ENCODE assay signal across 9 cellular contexts in genomic region chr6:116476021-116476678, GRCh38. TPM values are rescaled to one million over a fixed set of nuclear protein-coding genes. Genes with fewer than 3 reads are reported as not detected.
A peak's percentile ranks its signal among the peaks of the same experiment; 100 is the strongest.
DNase-seq lines count a peak whose midpoint lies in the region; ATAC-seq, FAIRE-seq and TF ChIP-seq lines count a peak whose summit lies in the region.
"Had no signal": no experiment of that assay in that cellular context is flagged by ENCODE, and none has a peak within 500 bp of the region (broad histone marks: within the 10 kb centered on the region; RNA-seq: fewer than 3 reads in every experiment).

No MANE protein-coding gene starts in this region.

- peak; percentile 100 for ATAC-seq in GM21526 (IDR thresholded peaks at IDR 0.05; ENCODE audit: low FRiP score, unreplicated experiment)
- peak; percentile 97 for ATAC-seq in GM12878

- H3K4me3 ChIP-seq in HL-60 (replicated peaks; ENCODE audit: insufficient read depth, low read length): no peak overlapping the region
- H3K4me3 ChIP-seq in GM12878: no peak overlapping the region; the same call in 1 of the 2 replicates
- H3K4me3 ChIP-seq in GM23248: no peak overlapping the region

- peak; percentile 89 for FAIRE-seq in GM12878 (lab: Jason Lieb, UNC)

- SMC1A ChIA-PET in GM12878 (lab: Charles Lee; ENCODE audit: uncharacterized antibody, unreplicated experiment): no interaction called here

- H2AFZ ChIP-seq in GM12878 (ENCODE audit: control insufficient read depth, low read depth, low read length): no peak overlapping the region
- no peak overlapping the region for H2AFZ ChIP-seq in GM23248

- TF ChIP-seq CTCF in GM13977 (IDR thresholded peaks at IDR 0.05; ENCODE audit: extremely low read depth, insufficient read depth, missing control alignments) (no peak), HL-60 (IDR thresholded peaks at IDR 0.05; ENCODE audit: insufficient read depth, low read length) (no peak), GM12878 (IDR thresholded peaks at IDR 0.05 in 2 of 3, conservative IDR thresholded peaks at IDR 0.05 in 1 of 3; ENCODE audit: control insufficient read depth in 2 of 3, extremely low read depth in 1 of 3, insufficient read depth in 1 of 3, low read depth in 3 of 3, low read length in 3 of 3) (no peak)

- in situ Hi-C loops in GM13977 (cut with MboI; ENCODE audit: low pct_unique_long_range_greater_than_20kb, low sequenced_read_pairs, unreplicated experiment) (no loop called here), GM12878 (cut with MboI) (no loop called here), GM23248 (cut with MboI) (no loop called here)

- no peak overlapping the region for H3K9ac ChIP-seq in GM12878 (ENCODE audit: control insufficient read depth, insufficient read depth, low read length)
- H3K9ac ChIP-seq in GM23248: no peak overlapping the region

- TF ChIP-seq RAD21 in GM12878 (IDR thresholded peaks at IDR 0.05; ENCODE audit: insufficient read depth, low read depth, low read length): no peak

- peak overlapping the region; percentile 89 for H3K27ac ChIP-seq in HL-60 (replicated peaks)
- H3K27ac ChIP-seq in GM12878 (ENCODE audit: control insufficient read depth, insufficient read depth): no peak overlapping the region
- no peak overlapping the region for H3K27ac ChIP-seq in GM23248
- H3K27ac ChIP-seq: epithelial cell of prostate had no signal

- BruUV-seq in GM12878 (replicated peaks; lab: Mats Ljungman, UMichigan): no TSS peak

- peaks cover 11% of the 10 kb centered on the region; the same call in 1 of the 2 replicates for H3K4me1 ChIP-seq in GM12878 (ENCODE audit: control insufficient read depth, insufficient read depth, low read length)
- H3K4me1 ChIP-seq in GM23248 (ENCODE audit: insufficient read depth): no peaks in the 10 kb centered on the region

- H3K36me3 ChIP-seq in GM12878 (ENCODE audit: control insufficient read depth in 2 of 2, insufficient read depth in 2 of 2, low read length in 1 of 2) (no peaks in the 10 kb centered on the region), GM23248 (ENCODE audit: low read depth) (no peaks in the 10 kb centered on the region)

- POLR2A ChIA-PET in GM12878 (lab: Charles Lee): no interaction called here

- H3K79me2 ChIP-seq in GM12878 (ENCODE audit: control insufficient read depth, insufficient read depth, low read length): no peaks in the 10 kb centered on the region
- no peaks in the 10 kb centered on the region for H3K79me2 ChIP-seq in GM23248 (ENCODE audit: insufficient read depth)

- no peaks in the 10 kb centered on the region for H3K27me3 ChIP-seq in HL-60 (ENCODE audit: insufficient read depth, poor library complexity, severe bottlenecking)
- H3K27me3 ChIP-seq in GM12878 (replicated peaks in 1 of 2; ENCODE audit: control insufficient read depth in 2 of 2, insufficient read depth in 2 of 2, low read length in 1 of 2): no peaks in the 10 kb centered on the region; a peak in 2 of 4 replicates
- H3K27me3 ChIP-seq in GM23248 (replicated peaks; ENCODE audit: insufficient read depth): no peaks in the 10 kb centered on the region

- no peak for TF ChIP-seq POLR2A in GM12878 (IDR thresholded peaks at IDR 0.05; ENCODE audit: low read depth, low read length)

- H3K4me2 ChIP-seq in GM12878 (ENCODE audit: control insufficient read depth, insufficient read depth): peak overlapping the region; percentile 56
- H3K4me2 ChIP-seq in GM23248 (ENCODE audit: unreplicated experiment): no peak overlapping the region

- no peaks in the 10 kb centered on the region for H3K9me3 ChIP-seq in GM12878 (replicated peaks; ENCODE audit: control insufficient read depth, insufficient read depth, low read length)
- H3K9me3 ChIP-seq in GM23248 (ENCODE audit: low read depth): no peaks in the 10 kb centered on the region

- no peaks in the 10 kb centered on the region for H3F3A ChIP-seq in GM23248 (ENCODE audit: insufficient read depth)

- WGBS in GM12878 (ENCODE audit: insufficient coverage, insufficient replicate concordance, low lambda C conversion rate, missing lambda C conversion rate): under 1% methylated on average over 4 of the region's 4 CpGs
- 48% methylated on average over 4 of the region's 4 CpGs for WGBS in GM23248 (ENCODE audit: low coverage in 1 of 2, low lambda C conversion rate in 2 of 2, missing lambda C conversion rate in 2 of 2), 2 experiments

- TF ChIP-seq EP300 in GM12878 (IDR thresholded peaks at IDR 0.05; ENCODE audit: borderline replicate concordance in 1 of 2, control insufficient read depth in 1 of 2, low read depth in 2 of 2, low read length in 2 of 2): 0 out of 4 replicates have a peak, but pooled peaks of 1 of the 2 experiments have one; percentile 17

- intact Hi-C loops in GM12878 (cut with micrococcal nuclease; ENCODE audit: unreplicated experiment): no loop called here

- RAD21 ChIA-PET in GM12878 (lab: Charles Lee; ENCODE audit: unreplicated experiment): no interaction called here

- CTCF ChIA-PET in GM12878 (lab: Yijun Ruan, JAX): no interaction called here

- DNase-seq in GM13977 (ENCODE audit: low spot score): peak; percentile 63
- peak; percentile 75 to 84 for DNase-seq in HL-60 (ENCODE audit: low read depth in 1 of 2, low spot score in 1 of 2)
- DNase-seq in GM12878 (ENCODE audit: low read depth, low spot score): peak; percentile 62
- DNase-seq in GM23248: no peak
- no peak for DNase-seq in DMS79 (lab: John Stamatoyannopoulos, UW)
- no peak for DNase-seq in foreskin melanocyte
- no peak for DNase-seq in activated CD4-positive, alpha-beta T cell treated with anti-CD3 and anti-CD28 coated beads for 48 hours

- no peaks in the 10 kb centered on the region for H4K20me1 ChIP-seq in GM12878 (ENCODE audit: control insufficient read depth, insufficient read depth)
- no peaks in the 10 kb centered on the region for H4K20me1 ChIP-seq in GM23248 (ENCODE audit: insufficient read depth)

- no peaks in the 10 kb centered on the region for H3K9me2 ChIP-seq in GM23248 (ENCODE audit: insufficient read depth)

TF ChIP-seq in GM12878, 131 proteins besides CTCF, POLR2A, EP300 and RAD21 (continues in another document):
- TF ChIP-seq TARDBP (IDR thresholded peaks at IDR 0.05; ENCODE audit: borderline replicate concordance): no peak
- TF ChIP-seq, protein P1, sequence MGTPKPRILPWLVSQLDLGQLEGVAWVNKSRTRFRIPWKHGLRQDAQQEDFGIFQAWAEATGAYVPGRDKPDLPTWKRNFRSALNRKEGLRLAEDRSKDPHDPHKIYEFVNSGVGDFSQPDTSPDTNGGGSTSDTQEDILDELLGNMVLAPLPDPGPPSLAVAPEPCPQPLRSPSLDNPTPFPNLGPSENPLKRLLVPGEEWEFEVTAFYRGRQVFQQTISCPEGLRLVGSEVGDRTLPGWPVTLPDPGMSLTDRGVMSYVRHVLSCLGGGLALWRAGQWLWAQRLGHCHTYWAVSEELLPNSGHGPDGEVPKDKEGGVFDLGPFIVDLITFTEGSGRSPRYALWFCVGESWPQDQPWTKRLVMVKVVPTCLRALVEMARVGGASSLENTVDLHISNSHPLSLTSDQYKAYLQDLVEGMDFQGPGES (IDR thresholded peaks at IDR 0.05): no peak
- TF ChIP-seq, protein P2, sequence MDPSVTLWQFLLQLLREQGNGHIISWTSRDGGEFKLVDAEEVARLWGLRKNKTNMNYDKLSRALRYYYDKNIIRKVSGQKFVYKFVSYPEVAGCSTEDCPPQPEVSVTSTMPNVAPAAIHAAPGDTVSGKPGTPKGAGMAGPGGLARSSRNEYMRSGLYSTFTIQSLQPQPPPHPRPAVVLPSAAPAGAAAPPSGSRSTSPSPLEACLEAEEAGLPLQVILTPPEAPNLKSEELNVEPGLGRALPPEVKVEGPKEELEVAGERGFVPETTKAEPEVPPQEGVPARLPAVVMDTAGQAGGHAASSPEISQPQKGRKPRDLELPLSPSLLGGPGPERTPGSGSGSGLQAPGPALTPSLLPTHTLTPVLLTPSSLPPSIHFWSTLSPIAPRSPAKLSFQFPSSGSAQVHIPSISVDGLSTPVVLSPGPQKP (IDR thresholded peaks at IDR 0.05; ENCODE audit: low read depth, low read length): no peak

RNA-seq across cellular contexts. Expression of gene CALHM6, which starts 15.0 kb away (rescaled TPM):
- total RNA-seq in GM12878 (2013; cell fraction: nucleolus; rRNA removed): not detected in 2 replicates
- total RNA-seq in GM12878 (2014; rRNA removed): 1.2 and 1.5 TPM in 2 replicates
- total RNA-seq in GM12878 (2014; rRNA removed; fragmentation: Illumina TruSeq; extraction: Trizol): 1.7 and 2.6 TPM in 2 replicates
- 0.53 and 1.0 TPM in 2 replicates for total RNA-seq in GM12878 (2021)
- polyA plus RNA-seq in GM12878 (2011; ENCODE audit: low read depth): 4.4 TPM
- 0.15 and 0.48 TPM in 2 replicates for polyA plus RNA-seq in GM12878 (2011; rRNA removed)
- polyA plus RNA-seq in GM12878 (2011; cell fraction: cytosol; rRNA removed): 0.10 and 0.18 TPM in 2 replicates
- not detected in 2 replicates for polyA plus RNA-seq in GM12878 (2011; cell fraction: nucleus; rRNA removed)
- 11.2 and 13.0 TPM in 2 replicates for polyA plus RNA-seq in GM12878 (2012)
- polyA plus RNA-seq in GM12878 (2014; fragmentation: Illumina TruSeq; extraction: Trizol): 0.93 and 1.2 TPM in 2 replicates
- 1 to 10 TPM; 1.1 to 1.4 TPM for polyA plus RNA-seq in GM12878 (2014; fragmentation: Nextera tagmentation; extraction: Ambion mirVana)
- 1.5 and 2.6 TPM in 2 replicates for polyA plus RNA-seq in GM12878 (2014; rRNA removed)
- polyA plus RNA-seq in GM12878 (2016; fragmentation: Nextera tagmentation; extraction: Ambion mirVana): 1 to 10 TPM; 3.2 to 3.4 TPM
- not detected in 2 replicates for polyA minus RNA-seq in GM12878 (2011; rRNA and poly(A)+ RNA removed)
- polyA minus RNA-seq in GM12878 (2011; cell fraction: cytosol; rRNA and poly(A)+ RNA removed): not detected in 2 replicates
- polyA minus RNA-seq in GM12878 (2011; cell fraction: nucleus; rRNA and poly(A)+ RNA removed): 0.38 TPM in 1 of 2 replicates, not detected in the other
- not detected in 2 replicates for total RNA-seq in GM23248 (2014; rRNA removed; shearing (Covaris generic))
- polyA plus RNA-seq in GM23248 (2016; fragmentation: Nextera tagmentation; extraction: Ambion mirVana): 1.6 and 1.7 TPM in 2 replicates

RNA-seq across cellular contexts. Expression of gene CALHM5, which starts 35.3 kb away (rescaled TPM):
- not detected in 2 replicates for total RNA-seq in GM12878 (2013; cell fraction: nucleolus; rRNA removed)
- total RNA-seq in GM12878 (2014; rRNA removed): not detected in 2 replicates
- not detected in 2 replicates for total RNA-seq in GM12878 (2014; rRNA removed; fragmentation: Illumina TruSeq; extraction: Trizol)
- not detected in 2 replicates for total RNA-seq in GM12878 (2021)
- polyA plus RNA-seq in GM12878 (2011; ENCODE audit: low read depth): not detected
- not detected in 2 replicates for polyA plus RNA-seq in GM12878 (2011; rRNA removed)
- not detected in 2 replicates for polyA plus RNA-seq in GM12878 (2011; cell fraction: cytosol; rRNA removed)
- polyA plus RNA-seq in GM12878 (2011; cell fraction: nucleus; rRNA removed): not detected in 2 replicates
- polyA plus RNA-seq in GM12878 (2012): not detected in 2 replicates
- not detected in 2 replicates for polyA plus RNA-seq in GM12878 (2014; fragmentation: Illumina TruSeq; extraction: Trizol)
- not detected for polyA plus RNA-seq in GM12878 (2014; fragmentation: Nextera tagmentation; extraction: Ambion mirVana)
- not detected in 2 replicates for polyA plus RNA-seq in GM12878 (2014; rRNA removed)
- polyA plus RNA-seq in GM12878 (2016; fragmentation: Nextera tagmentation; extraction: Ambion mirVana): not detected
- polyA minus RNA-seq in GM12878 (2011; rRNA and poly(A)+ RNA removed): not detected in 2 replicates
- polyA minus RNA-seq in GM12878 (2011; cell fraction: cytosol; rRNA and poly(A)+ RNA removed): not detected in 2 replicates
- polyA minus RNA-seq in GM12878 (2011; cell fraction: nucleus; rRNA and poly(A)+ RNA removed): not detected in 2 replicates
- total RNA-seq in GM23248 (2014; rRNA removed; shearing (Covaris generic)): 8.2 and 9.8 TPM in 2 replicates
- polyA plus RNA-seq in GM23248 (2016; fragmentation: Nextera tagmentation; extraction: Ambion mirVana): 0.51 TPM in 2 replicates

Comparison
In these comparisons a context has a peak if more than half of its experiments do, and no peak if none do; other contexts are left out.
1. DNase-seq: peak in GM13977 (single experiment), HL-60 (2 of 2) and GM12878 (single experiment); none in GM23248 (single experiment), DMS79 (single experiment), foreskin melanocyte (single experiment) and activated CD4-positive, alpha-beta T cell treated with anti-CD3 and anti-CD28 coated beads for 48 hours (single experiment).